In genomic region chr20:21303061-21303871, GRCh38 we compare ENCODE assay signal across 8 cellular contexts. TPM values are rescaled to one million over a fixed set of nuclear protein-coding genes. Genes with fewer than 3 reads are reported as not detected.
DNase-seq lines count a peak whose midpoint lies in the region; ATAC-seq lines count a peak whose summit lies in the region.

A gene with protein sequence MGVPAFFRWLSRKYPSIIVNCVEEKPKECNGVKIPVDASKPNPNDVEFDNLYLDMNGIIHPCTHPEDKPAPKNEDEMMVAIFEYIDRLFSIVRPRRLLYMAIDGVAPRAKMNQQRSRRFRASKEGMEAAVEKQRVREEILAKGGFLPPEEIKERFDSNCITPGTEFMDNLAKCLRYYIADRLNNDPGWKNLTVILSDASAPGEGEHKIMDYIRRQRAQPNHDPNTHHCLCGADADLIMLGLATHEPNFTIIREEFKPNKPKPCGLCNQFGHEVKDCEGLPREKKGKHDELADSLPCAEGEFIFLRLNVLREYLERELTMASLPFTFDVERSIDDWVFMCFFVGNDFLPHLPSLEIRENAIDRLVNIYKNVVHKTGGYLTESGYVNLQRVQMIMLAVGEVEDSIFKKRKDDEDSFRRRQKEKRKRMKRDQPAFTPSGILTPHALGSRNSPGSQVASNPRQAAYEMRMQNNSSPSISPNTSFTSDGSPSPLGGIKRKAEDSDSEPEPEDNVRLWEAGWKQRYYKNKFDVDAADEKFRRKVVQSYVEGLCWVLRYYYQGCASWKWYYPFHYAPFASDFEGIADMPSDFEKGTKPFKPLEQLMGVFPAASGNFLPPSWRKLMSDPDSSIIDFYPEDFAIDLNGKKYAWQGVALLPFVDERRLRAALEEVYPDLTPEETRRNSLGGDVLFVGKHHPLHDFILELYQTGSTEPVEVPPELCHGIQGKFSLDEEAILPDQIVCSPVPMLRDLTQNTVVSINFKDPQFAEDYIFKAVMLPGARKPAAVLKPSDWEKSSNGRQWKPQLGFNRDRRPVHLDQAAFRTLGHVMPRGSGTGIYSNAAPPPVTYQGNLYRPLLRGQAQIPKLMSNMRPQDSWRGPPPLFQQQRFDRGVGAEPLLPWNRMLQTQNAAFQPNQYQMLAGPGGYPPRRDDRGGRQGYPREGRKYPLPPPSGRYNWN (plus strand): TSS chr20:21303331. CDS start chr20:21303399, 68 bp downstream.

- peak within 1 kb of the TSS; percentile 89 to 99 (median 94) for H3K27ac Mint-ChIP-seq in IgD-negative memory B cell

- no peaks in the 10 kb centered on the region for H3K27me3 Mint-ChIP-seq in IgD-negative memory B cell

- H3K9me3 Mint-ChIP-seq in IgD-negative memory B cell = peaks cover 0 to 3% (median 3%) of the 10 kb centered on the region in 3 donors

- peak within 1 kb of the TSS; percentile 94 to 99 (median 98) for H3K4me3 Mint-ChIP-seq in IgD-negative memory B cell

- peak within 1 kb of the TSS; percentile 92 for H3K27ac ChIP-seq in epithelial cell of prostate

- DNase-seq in DMS114 treated with DMSO at 0.1 percent for 48 hours (lab: John Stamatoyannopoulos, UW; ENCODE audit: unreplicated experiment) = peak; percentile 83
- DNase-seq in OCI-M1 (lab: John Stamatoyannopoulos, UW) = peak; percentile 96
- DNase-seq in activated T-cell treated with anti-CD3 and anti-CD28 coated beads for 4 hours = peak; percentile 93
- peak; percentile 81 for DNase-seq in epithelial cell of prostate (ENCODE audit: low read depth, low spot score)
- peak; percentile 95 for DNase-seq in mucosa of gallbladder (ENCODE audit: low spot score)
- DNase-seq in stimulated activated CD8-positive, alpha-beta memory T cell treated with anti-CD3 and anti-CD28 coated beads, Interleukin-4, amount 100 ng/mL, for 4 hours (ENCODE audit: low read depth in 2 of 2, low spot score in 1 of 2) = peak; percentile 88 to 90

- H3K36me3 Mint-ChIP-seq in IgD-negative memory B cell = peaks cover 2% of the 10 kb centered on the region

- H3K4me1 Mint-ChIP-seq in IgD-negative memory B cell = peaks cover 16 to 24% (median 24%) of the 10 kb centered on the region in 3 donors

- peak; percentile 91 for ATAC-seq in GM21529 (IDR thresholded peaks at IDR 0.05; ENCODE audit: unreplicated experiment)

RNA-seq across cellular contexts. Expression of the gene that starts here (rescaled TPM):
- 48.4 TPM for polyA plus RNA-seq in IgD-negative memory B cell
- total RNA-seq in mucosa of gallbladder = 48.2 TPM

Comparison
In these comparisons a context has a peak if more than half of its experiments do, and no peak if none do; other contexts are left out.
1. Peak in every context shown above with its lines: DNase-seq, ATAC-seq and H3K27ac ChIP-seq.